In the genomic region with DNA sequence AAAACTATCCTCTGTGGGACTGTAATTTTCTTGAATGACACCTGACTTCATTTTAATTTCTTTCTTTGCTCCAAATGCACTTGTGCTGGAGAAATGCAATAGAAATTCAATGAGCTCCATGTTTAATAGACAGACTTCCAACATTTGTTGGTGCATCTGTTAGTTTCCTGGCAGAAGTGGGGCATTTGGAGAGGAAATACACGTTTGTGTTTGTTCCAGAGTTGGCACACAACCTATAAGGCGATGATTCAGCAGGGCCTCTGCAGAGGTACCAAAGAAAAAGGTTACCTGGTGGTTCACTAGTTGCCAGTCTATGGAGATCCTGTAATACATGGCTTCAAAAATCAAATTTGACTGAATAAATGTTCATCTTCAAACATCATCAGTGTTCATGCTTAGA, we compare ENCODE assay signal across 18 cellular contexts.
"Had no signal": no experiment of that assay in that cellular context is flagged by ENCODE, and none has a peak within 500 bp of the region (broad histone marks: within the 10 kb centered on the region; RNA-seq: fewer than 3 reads in every experiment).

No MANE protein-coding gene starts in this region.

- H3K4me3 ChIP-seq: esophagus squamous epithelium, hepatocyte, lung, sigmoid colon, thoracic aorta had no signal

- H3K27ac Mint-ChIP-seq: activated CD4-positive, alpha-beta T cell treated with anti-CD3 and anti-CD28 coated beads, Interleukin-2, amount 10 ng/mL, durations not matched to agents 24 days and 14 days; activated naive CD8-positive, alpha-beta T cell treated with anti-CD3 and anti-CD28 coated beads for 36 hours; activated T-cell treated with anti-CD3 and anti-CD28 coated beads, Interleukin-2, amount 50 U/mL, for 72 hours had no signal

- H3K4me1 Mint-ChIP-seq: activated CD4-positive, alpha-beta T cell treated with anti-CD3 and anti-CD28 coated beads, Interleukin-2, amount 10 ng/mL, durations not matched to agents 24 days and 14 days; activated naive CD8-positive, alpha-beta T cell treated with anti-CD3 and anti-CD28 coated beads for 36 hours; central memory CD8-positive, alpha-beta T cell had no signal

- H3K36me3 ChIP-seq: brain microvascular endothelial cell, esophagus squamous epithelium, sigmoid colon, thoracic aorta had no signal

- DNase-seq: activated CD4-positive, alpha-beta T cell treated with anti-CD3 and anti-CD28 coated beads, Interleukin-2, amount 10 ng/mL, durations not matched to agents 24 days and 14 days; activated CD4-positive, CD25-positive, alpha-beta regulatory T cell; activated CD8-positive, alpha-beta memory T cell treated with anti-CD3 and anti-CD28 coated beads, Interleukin-2, amount 50 U/mL, for 48 hours; activated gamma-delta T cell treated with Interleukin-2 at 50 U/mL for 16 hours; activated naive CD8-positive, alpha-beta T cell treated with anti-CD3 and anti-CD28 coated beads for 36 hours; activated T-cell treated with anti-CD3 and anti-CD28 coated beads, Interleukin-2, amount 50 U/mL, for 72 hours; brain microvascular endothelial cell; effector CD8-positive, alpha-beta T cell; esophagus squamous epithelium; islet precursor cell; midbrain; sigmoid colon; stimulated activated CD4-positive, alpha-beta T cell treated with anti-CD3 and anti-CD28 coated beads, Interleukin-1b, Interleukin-23, amount 100 ng/mL, for 48 hours had no signal

- H3K9me3 Mint-ChIP-seq: activated CD4-positive, alpha-beta T cell treated with anti-CD3 and anti-CD28 coated beads, Interleukin-2, amount 10 ng/mL, durations not matched to agents 24 days and 14 days; activated naive CD8-positive, alpha-beta T cell treated with anti-CD3 and anti-CD28 coated beads for 36 hours; activated T-cell treated with anti-CD3 and anti-CD28 coated beads, Interleukin-2, amount 50 U/mL, for 72 hours; central memory CD8-positive, alpha-beta T cell had no signal

- H3K9me3 ChIP-seq: esophagus squamous epithelium, sigmoid colon, thoracic aorta had no signal

- ATAC-seq: activated T-cell treated with anti-CD3 and anti-CD28 coated beads, Interleukin-2, amount 50 U/mL, for 72 hours had no signal

- H3K4me3 Mint-ChIP-seq: activated CD4-positive, alpha-beta T cell treated with anti-CD3 and anti-CD28 coated beads, Interleukin-2, amount 10 ng/mL, durations not matched to agents 24 days and 14 days; activated naive CD8-positive, alpha-beta T cell treated with anti-CD3 and anti-CD28 coated beads for 36 hours; activated T-cell treated with anti-CD3 and anti-CD28 coated beads, Interleukin-2, amount 50 U/mL, for 72 hours; central memory CD8-positive, alpha-beta T cell had no signal

- H3K36me3 Mint-ChIP-seq: activated naive CD8-positive, alpha-beta T cell treated with anti-CD3 and anti-CD28 coated beads for 36 hours had no signal

- H3K27ac ChIP-seq: brain microvascular endothelial cell, esophagus squamous epithelium, hepatocyte, parathyroid adenoma, sigmoid colon, thoracic aorta had no signal

- H3K9ac ChIP-seq: parathyroid adenoma had no signal
